ENCODE assay signal across 9 cellular contexts in the genomic region with DNA sequence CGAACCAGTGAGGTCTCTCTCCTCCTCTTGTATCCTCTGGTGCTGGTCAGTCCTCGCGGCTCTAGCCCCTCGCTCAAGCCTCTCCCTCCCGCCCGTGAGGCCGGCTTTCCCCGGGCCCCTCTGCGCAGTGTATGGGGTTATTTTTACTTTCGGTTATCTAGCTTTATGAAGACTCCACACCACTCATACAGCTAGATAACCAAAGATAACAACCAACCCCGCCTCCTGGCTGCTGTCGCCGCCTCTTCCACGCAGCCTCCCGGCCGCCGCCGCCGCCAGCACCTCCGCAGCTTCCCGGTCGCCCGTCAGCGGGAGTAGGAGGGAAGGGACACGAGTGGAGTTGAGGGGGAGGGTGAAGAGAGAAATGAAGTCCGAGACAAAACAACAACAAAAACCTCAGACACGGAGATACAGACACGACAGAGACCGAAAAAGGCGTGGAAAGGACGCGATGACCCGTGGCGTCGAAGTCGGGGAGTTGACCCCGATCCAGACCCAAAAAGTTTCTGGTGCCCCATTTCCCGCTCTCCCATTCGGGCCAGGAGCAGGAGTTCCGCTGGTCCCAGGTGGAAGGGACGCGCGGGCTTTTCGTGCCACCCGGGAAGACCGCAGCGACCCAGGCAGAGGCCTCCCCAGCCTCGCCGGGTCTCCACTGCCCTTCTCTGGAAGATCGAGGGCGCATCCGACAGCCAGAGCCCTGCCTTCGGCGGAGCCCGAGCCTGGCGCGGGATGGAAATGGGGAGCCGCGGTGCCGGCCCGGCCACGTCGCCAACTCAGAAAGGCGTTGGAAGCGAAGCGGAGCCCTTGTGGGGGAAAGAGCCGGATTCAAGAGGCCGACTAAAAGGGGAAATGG. TPM values are rescaled to one million over a fixed set of nuclear protein-coding genes. Genes with fewer than 3 reads are reported as not detected.
A peak's percentile ranks its signal among the peaks of the same experiment; 100 is the strongest.
DNase-seq lines count a peak whose midpoint lies in the region; ATAC-seq and TF ChIP-seq lines count a peak whose summit lies in the region.
"Had no signal": no experiment of that assay in that cellular context is flagged by ENCODE, and none has a peak within 500 bp of the region (broad histone marks: within the 10 kb centered on the region; RNA-seq: fewer than 3 reads in every experiment).

No MANE protein-coding gene starts in this region.

- H3K4me1 ChIP-seq in NT2/D1 (ENCODE audit: insufficient read depth, insufficient read length), result peaks cover 17% of the 10 kb centered on the region

- DNase-seq in GM13976 (ENCODE audit: low spot score) (peak; percentile 82), NT2/D1 (ENCODE audit: low read depth, low spot score) (no peak), dermis blood vessel endothelial cell (no peak), retina (no peak)
- peak in 9 of 10 donors; percentile 12 to 59 (median 33) for DNase-seq in naive thymus-derived CD8-positive, alpha-beta T cell

- in situ Hi-C loops in GM13976 (cut with MboI; ENCODE audit: low sequenced_read_pairs, unreplicated experiment), result no loop called here

- H3K9me3 ChIP-seq in NT2/D1 (ENCODE audit: insufficient read depth, low read length), result no peaks in the 10 kb centered on the region

- POLR2A ChIA-PET in naive thymus-derived CD8-positive, alpha-beta T cell (lab: Charles Lee), result interaction anchor here (0.6 kb wide), 3 partner anchors 65 to 1111 kb away, joined by 3 to 4 read pairs (median 4); no protein-coding TSS in a partner anchor

- peaks cover 11 to 29% (median 24%) of the 10 kb centered on the region in 4 donors for H3K4me1 Mint-ChIP-seq in naive thymus-derived CD8-positive, alpha-beta T cell

- peak; percentile 71 to 79 for ATAC-seq in naive thymus-derived CD8-positive, alpha-beta T cell
- no peak for ATAC-seq in HG02852 (IDR thresholded peaks at IDR 0.05; ENCODE audit: unreplicated experiment)
- no peak for ATAC-seq in HG02678 (IDR thresholded peaks at IDR 0.05; ENCODE audit: unreplicated experiment)

- peak overlapping the region; percentile 79 for H3K27ac ChIP-seq in angular gyrus (ENCODE audit: low read depth, low read length)

- peak overlapping the region; percentile 78 for H3K9ac ChIP-seq in NT2/D1 (ENCODE audit: insufficient read length, low read depth)

- peaks cover 68% of the 10 kb centered on the region for H3K27me3 ChIP-seq in NT2/D1 (ENCODE audit: insufficient read depth, insufficient read length)

- H3K27ac Mint-ChIP-seq in naive thymus-derived CD8-positive, alpha-beta T cell, result peak overlapping the region; percentile 51 to 92 (median 75)

- no peaks in the 10 kb centered on the region for H3K36me3 Mint-ChIP-seq in naive thymus-derived CD8-positive, alpha-beta T cell

- peaks cover 41 to 96% (median 70%) of the 10 kb centered on the region in 5 donors for H3K27me3 Mint-ChIP-seq in naive thymus-derived CD8-positive, alpha-beta T cell

- H3K4me3 Mint-ChIP-seq in naive thymus-derived CD8-positive, alpha-beta T cell, result peak overlapping the region; percentile 84 to 97 (median 90)

- no peak for TF ChIP-seq CTCF in GM13976 (IDR thresholded peaks at IDR 0.05; ENCODE audit: borderline replicate concordance, control extremely low read depth, extremely low read depth, insufficient read depth, missing control alignments)

- peak overlapping the region; percentile 58 for H3K4me3 ChIP-seq in NT2/D1 (ENCODE audit: insufficient read length, low read depth)

- peaks cover 6% of the 10 kb centered on the region for H3K36me3 ChIP-seq in NT2/D1 (ENCODE audit: insufficient read depth, insufficient read length, low read length)

- no peaks in the 10 kb centered on the region for H3K9me3 Mint-ChIP-seq in naive thymus-derived CD8-positive, alpha-beta T cell

RNA-seq across cellular contexts. Expression of gene RHBG, which starts 51.4 kb away (rescaled TPM):
- not detected for total RNA-seq in naive thymus-derived CD8-positive, alpha-beta T cell
- polyA plus RNA-seq in naive thymus-derived CD8-positive, alpha-beta T cell, result not detected
- not detected in 2 replicates for total RNA-seq in dermis blood vessel endothelial cell
- total RNA-seq: fibroblast of villous mesenchyme had no signal

Comparison
In these comparisons a context has a peak if more than half of its experiments do, and no peak if none do; other contexts are left out.
1. DNase-seq: peak in GM13976 (single experiment) and naive thymus-derived CD8-positive, alpha-beta T cell (9 of 10); none in NT2/D1 (single experiment), dermis blood vessel endothelial cell (single experiment) and retina (single experiment).
2. ATAC-seq: peak in naive thymus-derived CD8-positive, alpha-beta T cell (2 of 2); none in HG02852 (single experiment) and HG02678 (single experiment).